In genomic region chr18:74457043-74457742, GRCh38 we compare ENCODE assay signal across 8 cellular contexts. TPM values are rescaled to one million over a fixed set of nuclear protein-coding genes. Genes with fewer than 3 reads are reported as not detected.
A peak's percentile ranks its signal among the peaks of the same experiment; 100 is the strongest.
DNase-seq lines count a peak whose midpoint lies in the region; ATAC-seq and TF ChIP-seq lines count a peak whose summit lies in the region.

Gene DIPK1C (minus strand): TSS chr18:74457308. CDS start chr18:74457259, 49 bp downstream.

- ATAC-seq in activated naive CD8-positive, alpha-beta T cell treated with anti-CD3 and anti-CD28 coated beads, Interleukin-2, amount 50 U/mL, for 24 hours, result peak; percentile 30
- ATAC-seq in HG03571 (IDR thresholded peaks at IDR 0.05; ENCODE audit: unreplicated experiment), result no peak

- H3K36me3 Mint-ChIP-seq in activated naive CD8-positive, alpha-beta T cell treated with anti-CD3 and anti-CD28 coated beads, Interleukin-2, amount 50 U/mL, for 24 hours (ENCODE audit: low read depth), result no peaks in the 10 kb centered on the region

- H3K36me3 ChIP-seq in iPS-15b (ENCODE audit: control insufficient read depth, insufficient read depth, low read length) (no peaks in the 10 kb centered on the region), skeletal muscle tissue (ENCODE audit: control insufficient read depth in 3 of 3, insufficient read depth in 3 of 3, low read length in 3 of 3) (no peaks in the 10 kb centered on the region)

- H3K27me3 ChIP-seq in iPS-15b (ENCODE audit: control insufficient read depth, insufficient read depth, low read length), result peaks cover 54% of the 10 kb centered on the region
- peaks cover 23 to 40% (median 33%) of the 10 kb centered on the region in 3 donors for H3K27me3 ChIP-seq in skeletal muscle tissue (ENCODE audit: control insufficient read depth in 3 of 3, insufficient read depth in 3 of 3, low read length in 3 of 3)

- DNase-seq in HEK293T (ENCODE audit: extremely low spot score) (peak; percentile 25), HCEC 1CT (no peak), kidney glomerular epithelial cell (lab: John Stamatoyannopoulos, UW) (no peak)
- no peak for DNase-seq in activated naive CD8-positive, alpha-beta T cell treated with anti-CD3 and anti-CD28 coated beads, Interleukin-2, amount 50 U/mL, for 24 hours
- DNase-seq in activated effector memory CD4-positive, alpha-beta T cell treated with anti-CD3 and anti-CD28 coated beads, Interleukin-2, amount 50 U/mL, for 16 hours, result no peak

- H3K9me3 Mint-ChIP-seq in activated naive CD8-positive, alpha-beta T cell treated with anti-CD3 and anti-CD28 coated beads, Interleukin-2, amount 50 U/mL, for 24 hours, result no peaks in the 10 kb centered on the region

- H3K27ac ChIP-seq in skeletal muscle tissue (ENCODE audit: low read depth, low read length), result no peak within 1 kb of the TSS

- peak within 1 kb of the TSS; percentile 72 for H3K4me3 Mint-ChIP-seq in activated naive CD8-positive, alpha-beta T cell treated with anti-CD3 and anti-CD28 coated beads, Interleukin-2, amount 50 U/mL, for 24 hours

- peaks cover 2% of the 10 kb centered on the region for H3K4me1 Mint-ChIP-seq in activated naive CD8-positive, alpha-beta T cell treated with anti-CD3 and anti-CD28 coated beads, Interleukin-2, amount 50 U/mL, for 24 hours

- POLR2A ChIA-PET in HEK293T (lab: Yijun Ruan, JAX), result interaction anchor here (1.3 kb wide), 1 partner anchor 39 kb away, joined by 3 read pairs; the partner anchor contains the start of gene CNDP2

- H3K9ac ChIP-seq in iPS-15b (ENCODE audit: low read depth, low read length), result no peak within 1 kb of the TSS
- H3K9ac ChIP-seq in skeletal muscle tissue (ENCODE audit: low read depth in 1 of 3, low read length in 3 of 3), result peak within 1 kb of the TSS in 1 of 3 donors; percentile 33

- no peak within 1 kb of the TSS for H3K27ac Mint-ChIP-seq in activated naive CD8-positive, alpha-beta T cell treated with anti-CD3 and anti-CD28 coated beads, Interleukin-2, amount 50 U/mL, for 24 hours

- H3K4me3 ChIP-seq in iPS-15b (ENCODE audit: low read depth, low read length), result peak within 1 kb of the TSS; percentile 56
- H3K4me3 ChIP-seq in skeletal muscle tissue (ENCODE audit: low read length in 3 of 3), result peak within 1 kb of the TSS; percentile 50 to 54 (median 52)

- no peaks in the 10 kb centered on the region for H3K4me1 ChIP-seq in iPS-15b (ENCODE audit: control insufficient read depth, insufficient read depth, low read length)
- H3K4me1 ChIP-seq in skeletal muscle tissue (ENCODE audit: control insufficient read depth in 3 of 3, insufficient read depth in 3 of 3, low read length in 3 of 3), result peaks cover 9 to 12% (median 11%) of the 10 kb centered on the region in 3 donors

- H3K9me3 ChIP-seq in iPS-15b (ENCODE audit: control insufficient read depth, insufficient read depth, low read length) (no peaks in the 10 kb centered on the region), skeletal muscle tissue (ENCODE audit: control insufficient read depth in 3 of 3, low read length in 3 of 3) (no peaks in the 10 kb centered on the region)

- peaks cover 39% of the 10 kb centered on the region for H3K27me3 Mint-ChIP-seq in activated naive CD8-positive, alpha-beta T cell treated with anti-CD3 and anti-CD28 coated beads, Interleukin-2, amount 50 U/mL, for 24 hours

- CTCF ChIA-PET in HEK293T (lab: Yijun Ruan, JAX), result no interaction called here

TF ChIP-seq in HEK293T, 16 proteins besides CTCF, POLR2A, EP300 and RAD21:
- TF ChIP-seq BHLHE40 (IDR thresholded peaks at IDR 0.05; ENCODE audit: borderline replicate concordance) (no peak), CTBP1 (IDR thresholded peaks at IDR 0.05; ENCODE audit: borderline replicate concordance) (no peak), TARDBP (IDR thresholded peaks at IDR 0.05) (no peak), ARNT (IDR thresholded peaks at IDR 0.05) (no peak), SUZ12 (IDR thresholded peaks at IDR 0.05) (no peak), FOXM1 (IDR thresholded peaks at IDR 0.05; ENCODE audit: borderline replicate concordance) (no peak), FOXK2 (IDR thresholded peaks at IDR 0.05) (no peak), LEF1 (IDR thresholded peaks at IDR 0.05; ENCODE audit: borderline replicate concordance) (no peak), L3MBTL2 (conservative IDR thresholded peaks at IDR 0.05) (no peak), ZNF384 (IDR thresholded peaks at IDR 0.05) (no peak)
- TF ChIP-seq, protein P1, sequence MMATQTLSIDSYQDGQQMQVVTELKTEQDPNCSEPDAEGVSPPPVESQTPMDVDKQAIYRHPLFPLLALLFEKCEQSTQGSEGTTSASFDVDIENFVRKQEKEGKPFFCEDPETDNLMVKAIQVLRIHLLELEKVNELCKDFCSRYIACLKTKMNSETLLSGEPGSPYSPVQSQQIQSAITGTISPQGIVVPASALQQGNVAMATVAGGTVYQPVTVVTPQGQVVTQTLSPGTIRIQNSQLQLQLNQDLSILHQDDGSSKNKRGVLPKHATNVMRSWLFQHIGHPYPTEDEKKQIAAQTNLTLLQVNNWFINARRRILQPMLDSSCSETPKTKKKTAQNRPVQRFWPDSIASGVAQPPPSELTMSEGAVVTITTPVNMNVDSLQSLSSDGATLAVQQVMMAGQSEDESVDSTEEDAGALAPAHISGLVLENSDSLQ (IDR thresholded peaks at IDR 0.05), result no peak

RNA-seq across cellular contexts. Expression of gene DIPK1C, which starts in this region (rescaled TPM):
- 5.2 TPM for total RNA-seq in skeletal muscle tissue
